Comparison of ENCODE assay signal across 17 cellular contexts in genomic region chr18:48560491-48560890, GRCh38. TPM values are rescaled to one million over a fixed set of nuclear protein-coding genes. Genes with fewer than 3 reads are reported as not detected.
DNase-seq lines count a peak whose midpoint lies in the region; ATAC-seq and TF ChIP-seq lines count a peak whose summit lies in the region.
"Had no signal": no experiment of that assay in that cellular context is flagged by ENCODE, and none has a peak within 500 bp of the region (broad histone marks: within the 10 kb centered on the region; RNA-seq: fewer than 3 reads in every experiment).

No MANE protein-coding gene starts in this region.

- ATAC-seq in GM21381 (IDR thresholded peaks at IDR 0.05; ENCODE audit: unreplicated experiment) (no peak), HG03196 (IDR thresholded peaks at IDR 0.05; ENCODE audit: unreplicated experiment) (no peak)
- ATAC-seq in stimulated activated naive CD8-positive, alpha-beta T cell treated with anti-CD3 and anti-CD28 coated beads, Interleukin-15, Interleukin-2, amounts not matched to agents 100 U/mL and 50 U/mL, for 24 hours: no peak
- ATAC-seq: CD8-positive, alpha-beta T cell had no signal

- H3K4me1 Mint-ChIP-seq in HFFc6 (ENCODE audit: low read depth): peaks cover 58% of the 10 kb centered on the region
- H3K4me1 Mint-ChIP-seq in chondrocyte (ENCODE audit: low read depth): peaks cover 79% of the 10 kb centered on the region
- H3K4me1 Mint-ChIP-seq: CD4-positive, CD25-positive, alpha-beta regulatory T cell had no signal

- no peak for DNase-seq in HFFc6
- DNase-seq in MG63: peak; percentile 22
- no peak for DNase-seq in chondrocyte (ENCODE audit: low spot score)
- peak; percentile 66 for DNase-seq in posterior vena cava (ENCODE audit: low spot score)
- no peak for DNase-seq in stimulated activated naive CD8-positive, alpha-beta T cell treated with anti-CD3 and anti-CD28 coated beads, Interleukin-15, Interleukin-2, amounts not matched to agents 100 U/mL and 50 U/mL, for 24 hours
- no peak for DNase-seq in NCI-H1092 treated with DMSO at 0.1 percent for 48 hours (lab: John Stamatoyannopoulos, UW)
- DNase-seq: C1 segment of cervical spinal cord; Caco-2; CD4-positive, CD25-positive, alpha-beta regulatory T cell; CD8-positive, alpha-beta T cell; DMS153; DND-41; GOT3; H7; HCEC 1CT had no signal

- H3K9me3 Mint-ChIP-seq in HFFc6 (no peaks in the 10 kb centered on the region), chondrocyte (ENCODE audit: low read depth) (peaks cover 4% of the 10 kb centered on the region)
- H3K9me3 Mint-ChIP-seq: CD8-positive, alpha-beta T cell had no signal

- TF ChIP-seq CTCF in HFFc6 (IDR thresholded peaks at IDR 0.05): no peak
- TF ChIP-seq CTCF in chondrocyte (IDR thresholded peaks at IDR 0.05): no peak

- no peaks in the 10 kb centered on the region for H3K27me3 ChIP-seq in MG63

- H3K27me3 Mint-ChIP-seq in HFFc6 (ENCODE audit: insufficient read depth): peaks cover 3% of the 10 kb centered on the region
- H3K27me3 Mint-ChIP-seq in chondrocyte (ENCODE audit: low read depth): no peaks in the 10 kb centered on the region

- H3K36me3 ChIP-seq in MG63: peaks cover 14% of the 10 kb centered on the region; the same call in 1 of the 2 replicates

- intact Hi-C loops in posterior vena cava (cut with DNase I): no loop called here

- no peak overlapping the region for H3K4me3 ChIP-seq in MG63

- H3K4me3 Mint-ChIP-seq in HFFc6: no peak overlapping the region
- H3K4me3 Mint-ChIP-seq in chondrocyte (ENCODE audit: unreplicated experiment): no peak overlapping the region
- H3K4me3 Mint-ChIP-seq: CD4-positive, CD25-positive, alpha-beta regulatory T cell; CD8-positive, alpha-beta T cell had no signal

- peak overlapping the region; percentile 48 for H3K27ac Mint-ChIP-seq in HFFc6
- peak overlapping the region; percentile 46 for H3K27ac Mint-ChIP-seq in chondrocyte (ENCODE audit: unreplicated experiment)
- H3K27ac Mint-ChIP-seq: CD4-positive, CD25-positive, alpha-beta regulatory T cell; CD8-positive, alpha-beta T cell had no signal

- peaks cover 43% of the 10 kb centered on the region for H3K36me3 Mint-ChIP-seq in HFFc6 (ENCODE audit: low read depth)
- H3K36me3 Mint-ChIP-seq in chondrocyte (ENCODE audit: low read depth): peaks cover 12% of the 10 kb centered on the region
- H3K36me3 Mint-ChIP-seq: CD4-positive, CD25-positive, alpha-beta regulatory T cell; CD8-positive, alpha-beta T cell had no signal

- no peaks in the 10 kb centered on the region; the same call in 1 of the 2 replicates for H3K9me3 ChIP-seq in MG63
- H3K9me3 ChIP-seq: Caco-2 had no signal

RNA-seq across cellular contexts. Expression of gene CTIF, which starts 21.7 kb away (rescaled TPM):
- 100 to 1,000 TPM in 1 of 6 experiments, 10 to 100 TPM in 5; 77.6 to 100 (median 79.2) TPM for total RNA-seq in HFFc6 (2021; fragmentation: NEBNext Ultra II Directional; extraction: Animal tissue kit (Norgen Biotek cat#: 25700))
- total RNA-seq in MG63 (2014; rRNA removed; shearing (Covaris generic); ENCODE audit: low replicate concordance): 10.2 and 20.6 TPM in 2 replicates
- total RNA-seq in chondrocyte: 173 to 236 TPM (median 184 TPM) in 3 replicates
- total RNA-seq in posterior vena cava: 100 to 1,000 TPM in 1 of 2 donors, 10 to 100 TPM in 1; 87.8 to 116 TPM

Comparison
In these comparisons a context has a peak if more than half of its experiments do, and no peak if none do; other contexts are left out.
1. DNase-seq: peak in MG63 (single experiment) and posterior vena cava (single experiment); none in HFFc6 (single experiment), chondrocyte (single experiment), stimulated activated naive CD8-positive, alpha-beta T cell treated with anti-CD3 and anti-CD28 coated beads, Interleukin-15, Interleukin-2, amounts not matched to agents 100 U/mL and 50 U/mL, for 24 hours (single experiment) and NCI-H1092 treated with DMSO at 0.1 percent for 48 hours (single experiment).